In genomic region chr4:108763226-108763593, GRCh38 we compare ENCODE assay signal across 8 cellular contexts. TPM values are rescaled to one million over a fixed set of nuclear protein-coding genes. Genes with fewer than 3 reads are reported as not detected.
DNase-seq lines count a peak whose midpoint lies in the region; ATAC-seq, FAIRE-seq and TF ChIP-seq lines count a peak whose summit lies in the region.

No MANE protein-coding gene starts in this region.

- peaks cover 31 to 40% (median 37%) of the 10 kb centered on the region in 11 experiments for H3K9me3 ChIP-seq in BLaER1 treated with 17β-estradiol and CSF1 and Interleukin-3, amounts not matched to agents 10 nM and 100 nM (replicated peaks in 1 of 11)
- H3K9me3 ChIP-seq in T-helper 17 cell (ENCODE audit: control insufficient read depth, low read length, poor library complexity, severe bottlenecking) (no peaks in the 10 kb centered on the region), neuron (ENCODE audit: low read length) (no peaks in the 10 kb centered on the region)

- H2AFZ ChIP-seq in neuron (ENCODE audit: low read depth, low read length) = peak overlapping the region; percentile 90

- no peak overlapping the region for H3K27ac ChIP-seq in BLaER1 treated with 17β-estradiol and CSF1 and Interleukin-3, amounts not matched to agents 10 nM and 100 nM
- H3K27ac ChIP-seq in RWPE1 = no peak overlapping the region

- H3K9ac ChIP-seq in BLaER1 treated with 17β-estradiol and CSF1 and Interleukin-3, amounts not matched to agents 10 nM and 100 nM = no peak overlapping the region

- TF ChIP-seq CTCF in fibroblast of pulmonary artery (IDR thresholded peaks at IDR 0.05; ENCODE audit: low read length, missing control alignments) (no peak), D721Med (IDR thresholded peaks at IDR 0.05; ENCODE audit: insufficient read depth, missing control alignments) (no peak), RWPE1 (conservative IDR thresholded peaks at IDR 0.05; ENCODE audit: low read depth) (no peak)

- no peak for ATAC-seq in T-helper 17 cell
- no peak for ATAC-seq in HG03520 (IDR thresholded peaks at IDR 0.05; ENCODE audit: unreplicated experiment)

- no peak for DNase-seq in T-helper 17 cell
- DNase-seq in fibroblast of pulmonary artery (ENCODE audit: low read depth) = peak; percentile 3
- DNase-seq in D721Med (ENCODE audit: insufficient read length, low spot score) = no peak
- no peak for DNase-seq in mucosa of gallbladder (ENCODE audit: low spot score)
- DNase-seq in RWPE1 (ENCODE audit: low spot score) = no peak

- POLR2A ChIA-PET in RWPE1 (lab: Yijun Ruan, JAX; ENCODE audit: low non-redundant PET) = interaction anchor here (0.5 kb wide), 1 partner anchor 105 kb away, joined by 7 read pairs; no protein-coding TSS in a partner anchor

- H3K4me2 ChIP-seq in BLaER1 treated with 17β-estradiol and CSF1 and Interleukin-3, amounts not matched to agents 10 nM and 100 nM = peak overlapping the region in 1 of 11 experiments; percentile 29; a peak in 2 of 22 replicates

- CTCF ChIA-PET in RWPE1 (lab: Yijun Ruan, JAX) = interaction anchor here (0.6 kb wide), 1 partner anchor 192 kb away, joined by 4 read pairs; no protein-coding TSS in a partner anchor

- H3K4me1 Mint-ChIP-seq in T-helper 17 cell = peaks cover 18% of the 10 kb centered on the region

- H3K36me3 Mint-ChIP-seq in T-helper 17 cell (ENCODE audit: low read depth) = peaks cover 6% of the 10 kb centered on the region

- peak overlapping the region in 6 of 10 experiments; percentile 20 to 54 (median 26); a peak in 6 of 20 replicates for H3K4me3 ChIP-seq in BLaER1 treated with 17β-estradiol and CSF1 and Interleukin-3, amounts not matched to agents 10 nM and 100 nM
- H3K4me3 ChIP-seq in fibroblast of pulmonary artery (replicated peaks; ENCODE audit: low read depth, low read length) = peak overlapping the region; percentile 51
- H3K4me3 ChIP-seq in neuron (ENCODE audit: low read length) = peak overlapping the region; percentile 50

- H3K27me3 ChIP-seq in BLaER1 treated with 17β-estradiol and CSF1 and Interleukin-3, amounts not matched to agents 10 nM and 100 nM = peaks cover 25 to 50% (median 36%) of the 10 kb centered on the region in 11 experiments
- peaks cover 38% of the 10 kb centered on the region for H3K27me3 ChIP-seq in neuron (ENCODE audit: insufficient read depth, low read length)

- peaks cover 32% of the 10 kb centered on the region for H3K27me3 Mint-ChIP-seq in T-helper 17 cell

- no peaks in the 10 kb centered on the region for H4K20me1 ChIP-seq in BLaER1 treated with 17β-estradiol and CSF1 and Interleukin-3, amounts not matched to agents 10 nM and 100 nM

- peaks cover 0 to 9% (median 0%) of the 10 kb centered on the region in 11 experiments; a peak in 4 of 22 replicates for H3K36me3 ChIP-seq in BLaER1 treated with 17β-estradiol and CSF1 and Interleukin-3, amounts not matched to agents 10 nM and 100 nM
- no peaks in the 10 kb centered on the region for H3K36me3 ChIP-seq in neuron (ENCODE audit: insufficient read depth, low read length)

- peak overlapping the region; percentile 98 for H3K4me3 Mint-ChIP-seq in T-helper 17 cell

- peaks cover 0 to 6% (median 0%) of the 10 kb centered on the region in 10 experiments; a peak in 1 of 20 replicates for H3K4me1 ChIP-seq in BLaER1 treated with 17β-estradiol and CSF1 and Interleukin-3, amounts not matched to agents 10 nM and 100 nM
- peaks cover 6% of the 10 kb centered on the region for H3K4me1 ChIP-seq in neuron (ENCODE audit: insufficient read depth, low read length)

- no peak overlapping the region for H3K27ac Mint-ChIP-seq in T-helper 17 cell

- FAIRE-seq in D721Med (lab: Jason Lieb, UNC) = no peak

RNA-seq across cellular contexts. Expression of gene ETNPPL, which starts 0.4 kb away (rescaled TPM):
- total RNA-seq in T-helper 17 cell (not detected), mucosa of gallbladder (0.40 TPM)
